In the genomic region with DNA sequence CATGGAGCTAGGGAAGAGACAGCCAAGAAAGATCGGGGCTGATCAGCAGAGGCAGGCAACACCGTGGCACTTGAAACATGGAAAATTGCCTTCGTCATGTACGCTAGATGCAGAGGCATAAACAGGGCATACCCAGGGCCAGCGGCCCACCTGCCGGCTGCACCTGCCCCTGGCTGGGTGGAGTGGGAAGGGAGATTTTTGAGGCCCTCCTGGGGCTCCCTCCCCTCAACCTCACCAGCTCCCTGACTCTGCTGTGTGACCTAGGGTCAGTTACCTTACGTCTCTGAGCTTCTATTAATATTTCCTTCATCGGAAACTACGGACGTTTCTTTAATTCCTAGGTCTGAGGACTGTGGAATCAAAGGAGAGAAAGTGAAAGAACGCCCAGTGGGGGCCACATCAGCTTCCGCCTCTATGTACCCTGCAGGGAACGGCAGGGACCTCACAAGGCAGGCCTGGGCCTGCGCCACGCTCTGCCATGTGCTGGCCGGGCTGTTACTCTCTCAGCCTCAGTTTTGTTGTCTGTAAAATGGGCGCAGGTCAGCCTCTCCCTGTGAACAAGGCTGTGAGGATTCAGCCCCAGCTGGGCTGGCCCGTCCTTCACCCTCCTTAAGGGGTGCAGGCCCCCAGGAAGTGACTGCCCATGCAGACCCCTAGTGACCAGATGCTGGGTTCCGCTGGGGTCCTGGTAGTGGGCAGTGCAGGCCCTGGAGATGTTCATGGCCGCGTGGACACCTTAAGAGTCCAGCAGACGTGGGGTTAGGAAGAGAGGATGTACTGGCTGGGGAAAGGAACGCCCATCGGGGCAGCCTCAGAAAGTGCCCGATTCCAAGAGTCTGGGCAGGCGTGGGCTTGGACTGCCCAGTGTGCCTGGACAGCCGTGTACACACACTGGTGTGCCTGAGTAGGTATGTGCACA, we compare ENCODE assay signal across 21 cellular contexts. TPM values are rescaled to one million over a fixed set of nuclear protein-coding genes. Genes with fewer than 3 reads are reported as not detected.
A peak's percentile ranks its signal among the peaks of the same experiment; 100 is the strongest.
DNase-seq lines count a peak whose midpoint lies in the region; ATAC-seq, FAIRE-seq and TF ChIP-seq lines count a peak whose summit lies in the region.
"Had no signal": no experiment of that assay in that cellular context is flagged by ENCODE, and none has a peak within 500 bp of the region (broad histone marks: within the 10 kb centered on the region; RNA-seq: fewer than 3 reads in every experiment).

No MANE protein-coding gene starts in this region.

- H2BK20ac ChIP-seq in H1 (ENCODE audit: low read length), result no peak overlapping the region

- H2BK15ac ChIP-seq in H1 (ENCODE audit: low read length), result 0 out of 2 replicates have a peak overlapping the region, but pooled peaks have one; percentile 61

- FAIRE-seq in H1 (lab: Jason Lieb, UNC), result no peak
- FAIRE-seq: endometrium, GM12891 had no signal

- H2BK120ac ChIP-seq in H1 (replicated peaks; ENCODE audit: low read depth, low read length) (no peak overlapping the region), trophoblast cell (ENCODE audit: insufficient read depth, low read length, poor library complexity) (no peak overlapping the region)

- no peak overlapping the region for H3K23ac ChIP-seq in H1 (ENCODE audit: insufficient read length)
- no peak overlapping the region for H3K23ac ChIP-seq in trophoblast cell (ENCODE audit: low read length)

- intact Hi-C loops in heart left ventricle (cut with DNase I), result no loop called here
- intact Hi-C loops in left ventricle myocardium superior (cut with micrococcal nuclease), result no loop called here
- intact Hi-C loops in Calu3 (cut with micrococcal nuclease; ENCODE audit: unreplicated experiment), result no loop called here

- no peak overlapping the region for H3K4ac ChIP-seq in H1 (replicated peaks; ENCODE audit: insufficient read length, low read depth, low read length)
- H3K4ac ChIP-seq in trophoblast cell (ENCODE audit: low read depth, low read length), result no peak overlapping the region

- H2BK12ac ChIP-seq in H1 (ENCODE audit: low read depth, low read length) (peak overlapping the region; percentile 75; the same call in 1 of the 2 replicates), trophoblast cell (ENCODE audit: low read length) (no peak overlapping the region)

- CTCF ChIA-PET in H1 (lab: Charles Lee; ENCODE audit: partially characterized antibody), result interaction anchor here (0.6 to 3.0 kb wide), 4 partner anchors 17 to 191 kb away, joined by 3 to 13 read pairs (median 3); no protein-coding TSS in a partner anchor
- CTCF ChIA-PET in Calu3 (lab: Charles Lee), result interaction anchor here (0.7 kb wide), 1 partner anchor 1316 kb away, joined by 3 read pairs; no protein-coding TSS in a partner anchor

- H3K4me1 Mint-ChIP-seq in Calu3 (ENCODE audit: low read depth, unreplicated experiment), result no peaks in the 10 kb centered on the region
- H3K4me1 Mint-ChIP-seq: activated B cell treated with CpG ODN at 0.5 μM for 24 hours; central memory CD8-positive, alpha-beta T cell had no signal

- H2AK5ac ChIP-seq in H1 (ENCODE audit: low read depth, low read length) (peak overlapping the region; percentile 77; the same call in 1 of the 2 replicates), trophoblast cell (ENCODE audit: low read length) (no peak overlapping the region)

- H4K20me1 ChIP-seq in H1 (replicated peaks in 1 of 2; ENCODE audit: control insufficient read depth in 1 of 2, insufficient read depth in 2 of 2, low read length in 2 of 2), result peaks cover 0 to 11% of the 10 kb centered on the region in 2 experiments

- H3K27me3 ChIP-seq in heart left ventricle (no peaks in the 10 kb centered on the region), H1 (replicated peaks in 1 of 4; ENCODE audit: control insufficient read depth in 3 of 4, extremely low read depth in 1 of 4, insufficient read depth in 3 of 4, low read length in 3 of 4) (no peaks in the 10 kb centered on the region; a peak in 1 of 7 replicates), trophoblast cell (ENCODE audit: insufficient read depth, low read length) (no peaks in the 10 kb centered on the region)
- H3K27me3 ChIP-seq: uterus had no signal

- H3K23me2 ChIP-seq in H1 (ENCODE audit: low read depth, low read length), result peaks cover 10% of the 10 kb centered on the region; the same call in 1 of the 2 replicates

- H2AFZ ChIP-seq in H1 (ENCODE audit: low read length), result no peak overlapping the region
- H2AFZ ChIP-seq in trophoblast cell (ENCODE audit: insufficient read depth, low read length, poor library complexity), result no peak overlapping the region

- no peak overlapping the region for H3K56ac ChIP-seq in H1 (replicated peaks; ENCODE audit: insufficient read length, low read depth, low read length)

- H4K12ac ChIP-seq in trophoblast cell (ENCODE audit: low read depth, low read length), result no peak overlapping the region

- peaks cover 4% of the 10 kb centered on the region for H3K9me3 Mint-ChIP-seq in Calu3 (ENCODE audit: low read depth, unreplicated experiment)
- H3K9me3 Mint-ChIP-seq: activated B cell treated with CpG ODN at 0.5 μM for 24 hours; activated T-cell treated with anti-CD3 and anti-CD28 coated beads, Interleukin-2, amount 50 U/mL, for 24 hours; central memory CD8-positive, alpha-beta T cell had no signal

- H3K14ac ChIP-seq in H1 (ENCODE audit: insufficient read length) (no peak overlapping the region), trophoblast cell (ENCODE audit: low read length) (no peak overlapping the region)

- peaks cover 98% of the 10 kb centered on the region for H3K27me3 Mint-ChIP-seq in Calu3 (ENCODE audit: unreplicated experiment)

- H4K91ac ChIP-seq in H1 (replicated peaks; ENCODE audit: insufficient read length, low read length), result peak overlapping the region; percentile 88
- no peak overlapping the region for H4K91ac ChIP-seq in trophoblast cell (ENCODE audit: low read depth, low read length)

- H2BK5ac ChIP-seq in H1 (ENCODE audit: low read depth, low read length) (peak overlapping the region; percentile 32; the same call in 1 of the 2 replicates), trophoblast cell (ENCODE audit: low read depth, low read length, poor library complexity) (no peak overlapping the region)

- H3K9me3 ChIP-seq in heart left ventricle, result peaks cover 0 to 6% (median 0%) of the 10 kb centered on the region in 12 donors
- H3K9me3 ChIP-seq in H1 (ENCODE audit: insufficient read depth in 2 of 2, low read depth in 1 of 2, low read length in 1 of 2), result no peaks in the 10 kb centered on the region
- H3K9me3 ChIP-seq in trophoblast cell (ENCODE audit: insufficient read depth, low read depth, low read length), result peaks cover 2% of the 10 kb centered on the region
- H3K9me3 ChIP-seq: neutrophil, uterus had no signal

- H3K79me1 ChIP-seq in H1 (ENCODE audit: low read depth, low read length) (no peaks in the 10 kb centered on the region), trophoblast cell (ENCODE audit: low read length) (no peaks in the 10 kb centered on the region)

- H3K36me3 Mint-ChIP-seq in Calu3 (ENCODE audit: insufficient read depth, unreplicated experiment), result peaks cover 3% of the 10 kb centered on the region
- H3K36me3 Mint-ChIP-seq: T-cell had no signal

- H3K4me1 ChIP-seq in heart left ventricle (peaks cover 0 to 40% (median 7%) of the 10 kb centered on the region in 12 donors), H1 (replicated peaks in 1 of 4; ENCODE audit: control insufficient read depth in 3 of 4, insufficient read depth in 4 of 4, low read length in 3 of 4) (peaks cover 2 to 14% (median 11%) of the 10 kb centered on the region in 4 experiments), trophoblast cell (ENCODE audit: control insufficient read depth in 1 of 2, insufficient read depth in 2 of 2, low read length in 2 of 2) (no peaks in the 10 kb centered on the region)
- H3K4me1 ChIP-seq: Caco-2, uterus had no signal

- no peak overlapping the region for H4K5ac ChIP-seq in H1 (ENCODE audit: insufficient read length, low read depth, low read length)

- DNase-seq in heart left ventricle, result peak in 3 of 5 donors; percentile 12 to 52 (median 16)
- DNase-seq in left ventricle myocardium superior, result no peak
- DNase-seq in H1 (ENCODE audit: low read depth in 1 of 2, low spot score in 2 of 2), result peak in 1 of 2 experiments; percentile 35
- no peak for DNase-seq in trophoblast cell
- no peak for DNase-seq in KG1 (lab: John Stamatoyannopoulos, UW)
- no peak for DNase-seq in Calu3
- DNase-seq in kidney glomerular epithelial cell (lab: John Stamatoyannopoulos, UW), result no peak
- DNase-seq: activated B cell treated with CpG ODN at 0.5 μM for 24 hours; foreskin fibroblast; HCEC 1CT; mesendoderm; stimulated activated CD4-positive, alpha-beta T cell treated with anti-CD3 and anti-CD28 coated beads, Interleukin-4, amount 100 ng/mL, for 4 hours had no signal

- no peak overlapping the region for H3K4me3 Mint-ChIP-seq in Calu3 (ENCODE audit: low read depth, unreplicated experiment)
- H3K4me3 Mint-ChIP-seq: activated B cell treated with CpG ODN at 0.5 μM for 24 hours; activated T-cell treated with anti-CD3 and anti-CD28 coated beads, Interleukin-2, amount 50 U/mL, for 24 hours; central memory CD8-positive, alpha-beta T cell; T-cell had no signal

- TF ChIP-seq CTCF in heart left ventricle (IDR thresholded peaks at IDR 0.05), result no peak
- TF ChIP-seq CTCF in H1 (IDR thresholded peaks at IDR 0.05; ENCODE audit: control extremely low read depth in 1 of 3, insufficient read depth in 1 of 3, low read depth in 1 of 3, low read length in 3 of 3), result no peak
- no peak for TF ChIP-seq CTCF in Calu3 (IDR thresholded peaks at IDR 0.05; ENCODE audit: unreplicated experiment)

- H4K8ac ChIP-seq in H1 (ENCODE audit: extremely low read depth, insufficient read depth, low read length), result peak overlapping the region; percentile 78; the same call in 1 of the 2 replicates
- no peak overlapping the region for H4K8ac ChIP-seq in trophoblast cell (ENCODE audit: low read depth, low read length)

- peaks cover 0 to 9% (median 0%) of the 10 kb centered on the region in 9 donors for H3K36me3 ChIP-seq in heart left ventricle
- no peaks in the 10 kb centered on the region for H3K36me3 ChIP-seq in H1 (ENCODE audit: control insufficient read depth in 2 of 4, insufficient read depth in 4 of 4, low read length in 3 of 4)
- no peaks in the 10 kb centered on the region for H3K36me3 ChIP-seq in trophoblast cell (ENCODE audit: control insufficient read depth in 1 of 2, insufficient read depth in 2 of 2, low read length in 2 of 2)
- H3K36me3 ChIP-seq: neutrophil, uterus had no signal

- H3K27ac Mint-ChIP-seq in Calu3 (ENCODE audit: unreplicated experiment), result no peak overlapping the region
- H3K27ac Mint-ChIP-seq: activated B cell treated with CpG ODN at 0.5 μM for 24 hours; activated T-cell treated with anti-CD3 and anti-CD28 coated beads, Interleukin-2, amount 50 U/mL, for 24 hours; T-cell had no signal

- POLR2A ChIA-PET in H1 (lab: Charles Lee; ENCODE audit: partially characterized antibody), result interaction anchor here (2.2 kb wide), 1 partner anchor 17 kb away, joined by 9 read pairs; no protein-coding TSS in a partner anchor

- H3K27ac ChIP-seq in heart left ventricle (peak overlapping the region in 10 of 12 donors; percentile 31 to 87 (median 72)), H1 (ENCODE audit: low read depth, low read length) (no peak overlapping the region), trophoblast cell (ENCODE audit: low read depth, low read length) (no peak overlapping the region)
- H3K27ac ChIP-seq: neutrophil, uterus had no signal

- TF ChIP-seq EP300 in H1 (IDR thresholded peaks at IDR 0.05; ENCODE audit: borderline replicate concordance in 1 of 2, low read depth in 2 of 2, low read length in 2 of 2), result no peak

- H3K9ac ChIP-seq in H1 (replicated peaks in 1 of 4; ENCODE audit: extremely low read depth in 1 of 4, low read depth in 3 of 4, low read length in 3 of 4) (no peak overlapping the region), trophoblast cell (ENCODE audit: low read length) (no peak overlapping the region)

- ATAC-seq in heart left ventricle (no peak), left ventricle myocardium superior (no peak), GM21737 (IDR thresholded peaks at IDR 0.05; ENCODE audit: unreplicated experiment) (no peak)
- ATAC-seq: T-cell had no signal

- 85 to 89% (median 87%) methylated on average over 25 to 27 of the region's 27 CpGs for WGBS in heart left ventricle, 4 donors
- WGBS in H1 (ENCODE audit: extremely low coverage in 1 of 2, insufficient coverage in 1 of 2, insufficient read length in 1 of 2, insufficient replicate concordance in 2 of 2, low coverage in 1 of 2, low lambda C conversion rate in 2 of 2, missing lambda C conversion rate in 1 of 2), 2 experiments, result 91% methylated on average over 27 of the region's 27 CpGs; no CpG with 5 or more reads in 1 of the 2 experiments
- no CpG with 5 or more reads among the region's 27 CpGs for WGBS in trophoblast cell (ENCODE audit: extremely low coverage, insufficient coverage, insufficient read length)

- TF ChIP-seq RAD21 in H1 (IDR thresholded peaks at IDR 0.05 in 1 of 2, conservative IDR thresholded peaks at IDR 0.05 in 1 of 2; ENCODE audit: low read depth in 2 of 2, low read length in 2 of 2), result no peak

- H3K4me2 ChIP-seq in H1 (ENCODE audit: insufficient read depth in 1 of 2, low read depth in 2 of 2, low read length in 2 of 2) (no peak overlapping the region), trophoblast cell (ENCODE audit: low read length) (no peak overlapping the region)

- BruUV-seq in Calu3 (replicated peaks; lab: Mats Ljungman, UMichigan), result no TSS peak

- H3K4me3 ChIP-seq in heart left ventricle (no peak overlapping the region), H1 (ENCODE audit: extremely low read depth in 1 of 4, insufficient read depth in 2 of 4, low read depth in 3 of 4, low read length in 4 of 4) (no peak overlapping the region), trophoblast cell (ENCODE audit: low read depth, low read length) (peak overlapping the region; percentile 21)
- H3K4me3 ChIP-seq: uterus had no signal

- no peak for TF ChIP-seq POLR2A in heart left ventricle (IDR thresholded peaks at IDR 0.05)
- no peak for TF ChIP-seq POLR2A in H1 (IDR thresholded peaks at IDR 0.05; ENCODE audit: control extremely low read depth in 1 of 2, low read depth in 2 of 2, low read length in 2 of 2)

- H3K18ac ChIP-seq in H1 (ENCODE audit: extremely low read depth, low read length) (no peak overlapping the region), trophoblast cell (ENCODE audit: low read length) (no peak overlapping the region)

- H3K79me2 ChIP-seq in H1 (ENCODE audit: control insufficient read depth in 1 of 2, insufficient read depth in 2 of 2, low read length in 2 of 2), result no peaks in the 10 kb centered on the region
- no peaks in the 10 kb centered on the region for H3K79me2 ChIP-seq in trophoblast cell (ENCODE audit: control insufficient read depth, insufficient read depth, low read length, poor library complexity)

RNA-seq across cellular contexts. Expression of a gene that starts 22.7 kb away (rescaled TPM):
- total RNA-seq in heart left ventricle (10 to 100 TPM in 1 of 9 donors, 1 to 10 TPM in 8; 3.8 to 18.6 (median 6.8) TPM), left ventricle myocardium superior (12.0 TPM), Calu3 (2022) (0.27 TPM in 1 of 2 replicates, not detected in the other)
- polyA plus RNA-seq in heart left ventricle (1 to 10 TPM; 2.6 to 5.9 TPM), H1 (2011; rRNA removed) (4.5 and 4.8 TPM in 2 replicates)
- total RNA-seq in H1 (2021; fragmentation: NEBNext Ultra II Directional; extraction: Animal tissue kit (Norgen Biotek cat#: 25700)), result 2.0 and 2.1 TPM in 2 replicates
- polyA plus RNA-seq in H1 (2011; cell fraction: cytosol; rRNA removed), result 3.6 TPM
- polyA plus RNA-seq in H1 (2011; cell fraction: nucleus; rRNA removed), result 2.8 TPM
- polyA plus RNA-seq in H1 (2012, experiment 1 of 2), result 1.5 to 4.4 TPM (median 3.3 TPM) in 4 replicates
- 2.0 TPM for polyA plus RNA-seq in H1 (2012, experiment 2 of 2)
- polyA plus RNA-seq in H1 (2013, experiment 1 of 2), result 3.3 TPM
- polyA plus RNA-seq in H1 (2013, experiment 2 of 2), result 3.5 TPM
- 1.8 and 2.7 TPM in 2 replicates for polyA minus RNA-seq in H1 (2011; rRNA and poly(A)+ RNA removed)
- polyA minus RNA-seq in H1 (2011; cell fraction: cytosol; rRNA and poly(A)+ RNA removed), result 3.5 TPM
- polyA minus RNA-seq in H1 (2011; cell fraction: nucleus; rRNA and poly(A)+ RNA removed), result 1.5 TPM
- polyA plus RNA-seq in trophoblast cell (2013), result 0.68 and 0.78 TPM in 2 replicates
- total RNA-seq: activated B cell treated with CpG ODN at 0.5 μM for 24 hours had no signal

Comparison
In these comparisons a context has a peak if more than half of its experiments do, and no peak if none do; other contexts are left out.
1. DNase-seq: peak in heart left ventricle (3 of 5); none in left ventricle myocardium superior (single experiment), trophoblast cell (0 of 2), KG1 (single experiment), Calu3 (single experiment) and kidney glomerular epithelial cell (single experiment).
2. H3K27ac ChIP-seq: peak in heart left ventricle (10 of 12); none in H1 (single experiment) and trophoblast cell (single experiment).